ENCODE assay signal across 8 cellular contexts in genomic region chr14:97977711-97978261, GRCh38.
A peak's percentile ranks its signal among the peaks of the same experiment; 100 is the strongest.
DNase-seq lines count a peak whose midpoint lies in the region; ATAC-seq lines count a peak whose summit lies in the region.

No MANE protein-coding gene starts in this region.

- H3K4me1 ChIP-seq in muscle layer of duodenum (ENCODE audit: control insufficient read depth in 1 of 2, insufficient read depth in 2 of 2, low read length in 2 of 2) = peaks cover 0 to 3% of the 10 kb centered on the region in 2 donors

- H3K27me3 ChIP-seq in MG63 (no peaks in the 10 kb centered on the region), muscle layer of duodenum (ENCODE audit: low read depth, low read length) (no peaks in the 10 kb centered on the region)

- DNase-seq in MG63 (peak; percentile 64), caudate nucleus (lab: John Stamatoyannopoulos, UW) (peak in 58 of 61 donors; percentile 3 to 82 (median 59)), HuH-7.5 (ENCODE audit: low spot score) (no peak), kidney glomerular epithelial cell (lab: John Stamatoyannopoulos, UW) (no peak)
- DNase-seq in activated CD4-positive, alpha-beta T cell treated with anti-CD3 and anti-CD28 coated beads for 24 hours (ENCODE audit: low read depth in 2 of 2) = peak; percentile 53 to 65
- DNase-seq in stimulated activated CD8-positive, alpha-beta memory T cell treated with anti-CD3 and anti-CD28 coated beads, Interleukin-4, amount 100 ng/mL, for 48 hours = peak; percentile 85

- no peaks in the 10 kb centered on the region for H3K36me3 ChIP-seq in MG63
- no peaks in the 10 kb centered on the region for H3K36me3 ChIP-seq in muscle layer of duodenum (ENCODE audit: control insufficient read depth in 1 of 2, insufficient read depth in 2 of 2, low read length in 2 of 2)

- H3K27ac ChIP-seq in caudate nucleus (ENCODE audit: low read depth, low read length) (peak overlapping the region; percentile 75), muscle layer of duodenum (ENCODE audit: low read length) (peak overlapping the region; percentile 67)

- H3K9me3 ChIP-seq in MG63 (no peaks in the 10 kb centered on the region), muscle layer of duodenum (ENCODE audit: control insufficient read depth in 1 of 2, low read length in 2 of 2) (no peaks in the 10 kb centered on the region)

- peak overlapping the region; percentile 19 for H3K4me3 ChIP-seq in MG63
- H3K4me3 ChIP-seq in muscle layer of duodenum (ENCODE audit: low read depth in 1 of 2, low read length in 2 of 2) = peak overlapping the region; percentile 51 to 64

- ATAC-seq in HG02981 (IDR thresholded peaks at IDR 0.05; ENCODE audit: unreplicated experiment) = no peak

Comparison
In these comparisons a context has a peak if more than half of its experiments do, and no peak if none do; other contexts are left out.
1. DNase-seq: peak in MG63 (single experiment), activated CD4-positive, alpha-beta T cell treated with anti-CD3 and anti-CD28 coated beads for 24 hours (2 of 2), caudate nucleus (58 of 61) and stimulated activated CD8-positive, alpha-beta memory T cell treated with anti-CD3 and anti-CD28 coated beads, Interleukin-4, amount 100 ng/mL, for 48 hours (single experiment); none in HuH-7.5 (single experiment) and kidney glomerular epithelial cell (single experiment).